Comparison of ENCODE assay signal across 1 cellular context in the genomic region with DNA sequence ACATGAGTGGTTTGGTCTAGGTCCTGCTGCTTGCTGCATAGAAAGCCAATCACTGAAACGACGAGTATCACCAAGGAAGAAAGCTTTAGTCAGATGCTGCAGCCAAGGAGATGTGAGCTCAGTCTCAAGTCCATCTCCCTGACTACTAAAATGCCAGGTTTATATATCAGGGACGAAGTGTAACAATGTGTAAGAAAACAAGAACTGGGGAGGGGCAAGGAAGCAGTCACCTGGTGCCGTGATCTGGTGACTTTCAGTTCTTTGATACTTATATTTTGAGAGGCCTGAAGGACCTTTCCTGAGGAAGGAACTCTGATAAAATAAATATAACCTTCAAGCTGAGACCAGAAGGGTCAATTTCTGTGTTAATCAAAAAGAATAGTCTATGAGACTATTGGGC.
TF ChIP-seq lines count a peak whose summit lies in the region.

No MANE protein-coding gene starts in this region.

TF ChIP-seq in IMR-90, 13 proteins besides CTCF, POLR2A, EP300 and RAD21:
- TF ChIP-seq FOS (IDR thresholded peaks at IDR 0.05; ENCODE audit: low read depth, low read length) (no peak), CHD1 (IDR thresholded peaks at IDR 0.05; ENCODE audit: low read depth, low read length) (no peak), RCOR1 (IDR thresholded peaks at IDR 0.05; ENCODE audit: insufficient replicate concordance, low read length) (no peak), SMC3 (IDR thresholded peaks at IDR 0.05; ENCODE audit: low read depth, low read length) (no peak), ELK1 (IDR thresholded peaks at IDR 0.05; ENCODE audit: borderline replicate concordance, low read depth, low read length) (no peak), MAZ (IDR thresholded peaks at IDR 0.05; ENCODE audit: borderline replicate concordance, low read depth, low read length) (no peak), NFE2L2 (IDR thresholded peaks at IDR 0.05; ENCODE audit: low read depth, low read length) (no peak), MXI1 (IDR thresholded peaks at IDR 0.05; ENCODE audit: borderline replicate concordance, low read depth, low read length) (no peak), BHLHE40 (IDR thresholded peaks at IDR 0.05; ENCODE audit: low read depth, low read length) (no peak), RFX5 (IDR thresholded peaks at IDR 0.05; ENCODE audit: low read depth, low read length) (no peak), MAFK (IDR thresholded peaks at IDR 0.05; ENCODE audit: low read depth, low read length) (no peak), CEBPB (IDR thresholded peaks at IDR 0.05; ENCODE audit: low read depth, low read length) (no peak)
- TF ChIP-seq, protein P1, sequence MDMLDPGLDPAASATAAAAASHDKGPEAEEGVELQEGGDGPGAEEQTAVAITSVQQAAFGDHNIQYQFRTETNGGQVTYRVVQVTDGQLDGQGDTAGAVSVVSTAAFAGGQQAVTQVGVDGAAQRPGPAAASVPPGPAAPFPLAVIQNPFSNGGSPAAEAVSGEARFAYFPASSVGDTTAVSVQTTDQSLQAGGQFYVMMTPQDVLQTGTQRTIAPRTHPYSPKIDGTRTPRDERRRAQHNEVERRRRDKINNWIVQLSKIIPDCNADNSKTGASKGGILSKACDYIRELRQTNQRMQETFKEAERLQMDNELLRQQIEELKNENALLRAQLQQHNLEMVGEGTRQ (IDR thresholded peaks at IDR 0.05; ENCODE audit: low read depth, low read length): no peak
